ENCODE assay signal across 15 cellular contexts in genomic region chr19:8481191-8481590, GRCh38. TPM values are rescaled to one million over a fixed set of nuclear protein-coding genes. Genes with fewer than 3 reads are reported as not detected.
DNase-seq lines count a peak whose midpoint lies in the region; ATAC-seq and TF ChIP-seq lines count a peak whose summit lies in the region.
"Had no signal": no experiment of that assay in that cellular context is flagged by ENCODE, and none has a peak within 500 bp of the region (broad histone marks: within the 10 kb centered on the region; RNA-seq: fewer than 3 reads in every experiment).

No MANE protein-coding gene starts in this region.

- H4K8ac ChIP-seq in trophoblast cell (ENCODE audit: low read depth, low read length) = no peak overlapping the region

- H3K4me1 ChIP-seq in endodermal cell (ENCODE audit: control insufficient read depth, insufficient read depth, low read length) = no peaks in the 10 kb centered on the region
- H3K4me1 ChIP-seq in trophoblast cell (ENCODE audit: control insufficient read depth in 1 of 2, insufficient read depth in 2 of 2, low read length in 2 of 2) = peaks cover 2 to 5% of the 10 kb centered on the region in 2 experiments

- H3K4me3 ChIP-seq in HL-60 (replicated peaks; ENCODE audit: insufficient read depth, low read length) (no peak overlapping the region), endodermal cell (ENCODE audit: low read length) (no peak overlapping the region), trophoblast cell (ENCODE audit: low read depth, low read length) (no peak overlapping the region)
- H3K4me3 ChIP-seq: upper lobe of right lung had no signal

- peak overlapping the region; percentile 17; the same call in 1 of the 2 replicates for H3K27ac ChIP-seq in HL-60 (replicated peaks)
- H3K27ac ChIP-seq in endodermal cell (ENCODE audit: low read depth, low read length) = peak overlapping the region; percentile 32
- H3K27ac ChIP-seq in trophoblast cell (ENCODE audit: low read depth, low read length) = no peak overlapping the region
- H3K27ac ChIP-seq: upper lobe of right lung had no signal

- ATAC-seq in GM19023 (IDR thresholded peaks at IDR 0.05; ENCODE audit: unreplicated experiment) = no peak
- ATAC-seq in HG03571 (IDR thresholded peaks at IDR 0.05; ENCODE audit: unreplicated experiment) = no peak
- ATAC-seq: right cardiac atrium had no signal

- peak overlapping the region; percentile 55 for H3K18ac ChIP-seq in trophoblast cell (ENCODE audit: low read length)

- no peak for DNase-seq in HL-60 (ENCODE audit: low read depth in 1 of 2, low spot score in 1 of 2)
- no peak for DNase-seq in activated CD4-positive, alpha-beta memory T cell treated with anti-CD3 and anti-CD28 coated beads for 36 hours
- no peak for DNase-seq in endodermal cell
- peak in 1 of 2 donors; percentile 18 for DNase-seq in trophoblast cell
- DNase-seq in MV-4-11 (lab: John Stamatoyannopoulos, UW) = no peak
- no peak for DNase-seq in AG20443 (ENCODE audit: low spot score)
- DNase-seq: activated CD8-positive, alpha-beta memory T cell treated with anti-CD3 and anti-CD28 coated beads, Interleukin-2, amount 50 U/mL, for 48 hours; central memory CD4-positive, alpha-beta T cell; erythroblast; NCI-H510A treated with DMSO at 0.1 percent for 48 hours had no signal

- peak overlapping the region; percentile 6 for H2AFZ ChIP-seq in trophoblast cell (ENCODE audit: insufficient read depth, low read length, poor library complexity)

- no peak for TF ChIP-seq CTCF in HL-60 (IDR thresholded peaks at IDR 0.05; ENCODE audit: insufficient read depth, low read length)
- TF ChIP-seq CTCF in endodermal cell (conservative IDR thresholded peaks at IDR 0.05) = no peak

- H3K4me3 Mint-ChIP-seq in activated CD4-positive, alpha-beta memory T cell treated with anti-CD3 and anti-CD28 coated beads for 36 hours = no peak overlapping the region
- H3K4me3 Mint-ChIP-seq in endodermal cell = no peak overlapping the region

- H3K23ac ChIP-seq in trophoblast cell (ENCODE audit: low read length) = no peak overlapping the region

- no peak overlapping the region for H2BK5ac ChIP-seq in trophoblast cell (ENCODE audit: low read depth, low read length, poor library complexity)

- POLR2A ChIA-PET in activated CD4-positive, alpha-beta memory T cell treated with anti-CD3 and anti-CD28 coated beads for 36 hours (lab: Charles Lee) = interaction anchor here (1.8 kb wide), 1 partner anchor 36 kb away, joined by 4 read pairs; the partner anchor contains the start of gene HNRNPM

- 97% methylated on average over 10 of the region's 10 CpGs; no CpG with 5 or more reads in 1 of the 2 experiments for WGBS in endodermal cell (ENCODE audit: insufficient coverage in 1 of 2, insufficient read length in 1 of 2), 2 experiments
- no CpG with 5 or more reads among the region's 10 CpGs for WGBS in trophoblast cell (ENCODE audit: extremely low coverage, insufficient coverage, insufficient read length)

- peak overlapping the region; percentile 65 for H3K27ac Mint-ChIP-seq in activated CD4-positive, alpha-beta memory T cell treated with anti-CD3 and anti-CD28 coated beads for 36 hours
- H3K27ac Mint-ChIP-seq in endodermal cell = peak overlapping the region; percentile 87

- H3K9ac ChIP-seq in endodermal cell (ENCODE audit: extremely low read depth, low read length, poor library complexity, severe bottlenecking) = no peak overlapping the region
- no peak overlapping the region for H3K9ac ChIP-seq in trophoblast cell (ENCODE audit: low read length)

- no peak overlapping the region for H2BK120ac ChIP-seq in trophoblast cell (ENCODE audit: insufficient read depth, low read length, poor library complexity)

- H4K12ac ChIP-seq in trophoblast cell (ENCODE audit: low read depth, low read length) = no peak overlapping the region

- no peak overlapping the region for H3K4me2 ChIP-seq in trophoblast cell (ENCODE audit: low read length)

- intact Hi-C loops in activated CD4-positive, alpha-beta memory T cell treated with anti-CD3 and anti-CD28 coated beads for 36 hours (cut with micrococcal nuclease) = no loop called here

- H3K9me3 Mint-ChIP-seq in activated CD4-positive, alpha-beta memory T cell treated with anti-CD3 and anti-CD28 coated beads for 36 hours = no peaks in the 10 kb centered on the region
- no peaks in the 10 kb centered on the region for H3K9me3 Mint-ChIP-seq in endodermal cell

- H3K9me3 ChIP-seq in endodermal cell (ENCODE audit: control insufficient read depth, low read length) = no peaks in the 10 kb centered on the region
- H3K9me3 ChIP-seq in trophoblast cell (ENCODE audit: insufficient read depth, low read depth, low read length) = peaks cover 4% of the 10 kb centered on the region
- H3K9me3 ChIP-seq: upper lobe of right lung had no signal

- H3K79me1 ChIP-seq in trophoblast cell (ENCODE audit: low read length) = no peaks in the 10 kb centered on the region

- peaks cover 5% of the 10 kb centered on the region for H3K79me2 ChIP-seq in trophoblast cell (ENCODE audit: control insufficient read depth, insufficient read depth, low read length, poor library complexity)

- H3K36me3 ChIP-seq in endodermal cell (ENCODE audit: control insufficient read depth, insufficient read depth, low read length) (peaks cover 90% of the 10 kb centered on the region), trophoblast cell (ENCODE audit: control insufficient read depth in 1 of 2, insufficient read depth in 2 of 2, low read length in 2 of 2) (peaks cover 66 to 77% of the 10 kb centered on the region in 2 experiments)

- H4K91ac ChIP-seq in trophoblast cell (ENCODE audit: low read depth, low read length) = no peak overlapping the region

- no peaks in the 10 kb centered on the region for H3K27me3 ChIP-seq in HL-60 (ENCODE audit: insufficient read depth, poor library complexity, severe bottlenecking)
- H3K27me3 ChIP-seq in endodermal cell (ENCODE audit: control insufficient read depth, insufficient read depth, low read length, poor library complexity, severe bottlenecking) = no peaks in the 10 kb centered on the region
- no peaks in the 10 kb centered on the region for H3K27me3 ChIP-seq in trophoblast cell (ENCODE audit: insufficient read depth, low read length)
- H3K27me3 ChIP-seq: upper lobe of right lung had no signal

- no peaks in the 10 kb centered on the region for H3K27me3 Mint-ChIP-seq in activated CD4-positive, alpha-beta memory T cell treated with anti-CD3 and anti-CD28 coated beads for 36 hours
- H3K27me3 Mint-ChIP-seq in endodermal cell (ENCODE audit: insufficient read depth) = no peaks in the 10 kb centered on the region

- CTCF ChIA-PET in activated CD4-positive, alpha-beta memory T cell treated with anti-CD3 and anti-CD28 coated beads for 36 hours (lab: Charles Lee) = interaction anchor here (0.9 to 1.6 kb wide), 2 partner anchors 25 to 97 kb away, joined by 4 to 6 read pairs; no protein-coding TSS in a partner anchor

- no peak overlapping the region for H2BK12ac ChIP-seq in trophoblast cell (ENCODE audit: low read length)

- H3K4ac ChIP-seq in trophoblast cell (ENCODE audit: low read depth, low read length) = peak overlapping the region; percentile 30

- peaks cover 35% of the 10 kb centered on the region for H3K4me1 Mint-ChIP-seq in activated CD4-positive, alpha-beta memory T cell treated with anti-CD3 and anti-CD28 coated beads for 36 hours (ENCODE audit: low read depth)
- peaks cover 11% of the 10 kb centered on the region for H3K4me1 Mint-ChIP-seq in endodermal cell

- no peak overlapping the region for H2AK5ac ChIP-seq in trophoblast cell (ENCODE audit: low read length)

- H3K14ac ChIP-seq in trophoblast cell (ENCODE audit: low read length) = no peak overlapping the region

- H3K36me3 Mint-ChIP-seq in activated CD4-positive, alpha-beta memory T cell treated with anti-CD3 and anti-CD28 coated beads for 36 hours = peaks cover 49% of the 10 kb centered on the region
- peaks cover 76% of the 10 kb centered on the region for H3K36me3 Mint-ChIP-seq in endodermal cell (ENCODE audit: low read depth)

RNA-seq across cellular contexts. Expression of gene PRAM1, which starts 21.2 kb away (rescaled TPM):
- under 1 TPM; 0.73 to 1.00 TPM for total RNA-seq in activated CD4-positive, alpha-beta memory T cell treated with anti-CD3 and anti-CD28 coated beads for 36 hours
- total RNA-seq in endodermal cell = 1 to 10 TPM in 1 of 2 donors, under 1 TPM in 1; 0.40 to 1.9 TPM
- 1.00 TPM for polyA plus RNA-seq in endodermal cell (2013, experiment 1 of 2)
- polyA plus RNA-seq in endodermal cell (2013, experiment 2 of 2) = 0.58 TPM
- 0.07 and 0.11 TPM in 2 replicates for polyA plus RNA-seq in trophoblast cell (2013)
- total RNA-seq: Calu3 had no signal

RNA-seq across cellular contexts. Expression of gene ZNF414, which starts 32.8 kb away (rescaled TPM):
- total RNA-seq in activated CD4-positive, alpha-beta memory T cell treated with anti-CD3 and anti-CD28 coated beads for 36 hours = 10 to 100 TPM; 19.7 to 24.6 TPM
- total RNA-seq in endodermal cell = 10 to 100 TPM; 22.6 to 23.7 TPM
- polyA plus RNA-seq in endodermal cell (2013, experiment 1 of 2) = 20.2 TPM
- polyA plus RNA-seq in endodermal cell (2013, experiment 2 of 2) = 25.0 TPM
- 17.6 TPM in 2 replicates for polyA plus RNA-seq in trophoblast cell (2013)

RNA-seq across cellular contexts. Expression of gene HNRNPM, which starts 36.4 kb away (rescaled TPM):
- total RNA-seq in activated CD4-positive, alpha-beta memory T cell treated with anti-CD3 and anti-CD28 coated beads for 36 hours = 100 to 1,000 TPM; 237 to 238 TPM
- total RNA-seq in endodermal cell = 100 to 1,000 TPM; 271 to 370 TPM
- 198 TPM for polyA plus RNA-seq in endodermal cell (2013, experiment 1 of 2)
- 223 TPM for polyA plus RNA-seq in endodermal cell (2013, experiment 2 of 2)
- 145 and 148 TPM in 2 replicates for polyA plus RNA-seq in trophoblast cell (2013)
